In the genomic region with DNA sequence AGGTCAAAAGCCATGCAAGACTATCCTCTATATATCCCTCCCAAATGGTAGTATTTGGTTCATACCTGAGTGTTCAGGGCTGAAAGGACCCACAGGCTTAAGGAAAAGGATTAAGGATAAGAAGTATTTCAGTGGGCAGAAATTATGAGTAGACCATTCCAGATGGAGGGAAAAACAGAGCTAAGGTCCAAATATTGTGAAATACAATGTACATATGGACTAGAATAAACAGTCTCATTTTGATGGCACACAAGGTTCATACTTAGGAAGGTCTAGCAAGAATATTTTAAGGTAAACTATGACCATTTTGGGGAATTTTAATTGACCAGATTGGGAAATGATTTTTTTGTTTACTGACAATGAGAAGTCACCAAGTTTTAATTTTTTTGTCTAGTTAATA, we compare ENCODE assay signal across 25 cellular contexts.
"Had no signal": no experiment of that assay in that cellular context is flagged by ENCODE, and none has a peak within 500 bp of the region (broad histone marks: within the 10 kb centered on the region; RNA-seq: fewer than 3 reads in every experiment).

No MANE protein-coding gene starts in this region.

- H3K4me2 ChIP-seq: smooth muscle cell had no signal

- H3K4me1 ChIP-seq: colonic mucosa, pancreas, vagina had no signal

- H3K36me3 ChIP-seq: colonic mucosa, esophagus muscularis mucosa, neutrophil, pancreas, suprapubic skin, thyroid gland, vagina had no signal

- H3K9me3 ChIP-seq: colonic mucosa, esophagus muscularis mucosa, mucosa of descending colon, neutrophil, pancreas, suprapubic skin, thyroid gland, vagina had no signal

- H3K27ac ChIP-seq: colonic mucosa, esophagus muscularis mucosa, neutrophil, pancreas, suprapubic skin, thyroid gland, vagina had no signal

- H3K4me3 ChIP-seq: colonic mucosa, esophagus muscularis mucosa, mucosa of descending colon, pancreas, smooth muscle cell, suprapubic skin, thyroid gland, vagina had no signal

- FAIRE-seq: endothelial cell of umbilical vein, frontal cortex, kidney, pancreas had no signal

- H3K27me3 ChIP-seq: colonic mucosa, esophagus muscularis mucosa, neutrophil, pancreas, suprapubic skin, thyroid gland, vagina had no signal

- ATAC-seq: left lobe of liver; mucosa of descending colon; natural killer cell treated with Interleukin-12 subunit alpha and Interleukin-12 subunit beta and Interleukin-15 and Interleukin-18, amount 100 ng/mL, for 72 hours; pancreas; sciatic nerve; stimulated activated naive CD8-positive, alpha-beta T cell treated with anti-CD3 and anti-CD28 coated beads, Interleukin-15, amount 100 ng/mL, for 72 hours had no signal

- DNase-seq: colonic mucosa; effector CD8-positive, alpha-beta T cell; kidney; mesenchymal stem cell; mucosa of descending colon; naive B cell; pancreas; stimulated activated CD4-positive, alpha-beta T cell treated with anti-CD3 and anti-CD28 coated beads, Interleukin-12 subunit alpha, Interleukin-12 subunit beta, amount 100 ng/mL, for 4 hours; stimulated activated CD4-positive, alpha-beta T cell treated with anti-CD3 and anti-CD28 coated beads, Interleukin-1b, Interleukin-23, amount 100 ng/mL, for 48 hours; stimulated activated CD4-positive, alpha-beta T cell treated with anti-CD3 and anti-CD28 coated beads, Interleukin-4, amount 100 ng/mL, for 1 hour; stimulated activated CD8-positive, alpha-beta memory T cell treated with anti-CD3 and anti-CD28 coated beads, Interleukin-4, amount 100 ng/mL, for 48 hours; stimulated activated naive CD4-positive, alpha-beta T cell; stimulated activated naive CD8-positive, alpha-beta T cell treated with anti-CD3 and anti-CD28 coated beads, Interleukin-15, amount 100 ng/mL, for 72 hours; thyroid gland; trophoblast cell had no signal
